Comparison of ENCODE assay signal across 23 cellular contexts in genomic region chr1:18328803-18329202, GRCh38.
DNase-seq lines count a peak whose midpoint lies in the region; ATAC-seq, FAIRE-seq and TF ChIP-seq lines count a peak whose summit lies in the region.
"Had no signal": no experiment of that assay in that cellular context is flagged by ENCODE, and none has a peak within 500 bp of the region (broad histone marks: within the 10 kb centered on the region; RNA-seq: fewer than 3 reads in every experiment).

No MANE protein-coding gene starts in this region.

- H2BK15ac ChIP-seq in H9 (ENCODE audit: low read depth, low read length) = no peak overlapping the region

- no peak overlapping the region for H2BK20ac ChIP-seq in H9 (ENCODE audit: low read depth, low read length, poor library complexity, severe bottlenecking)

- H3K36me3 Mint-ChIP-seq in H9 (ENCODE audit: insufficient read depth in 1 of 3, low read depth in 3 of 3) = no peaks in the 10 kb centered on the region
- no peaks in the 10 kb centered on the region for H3K36me3 Mint-ChIP-seq in endothelial cell (ENCODE audit: low read depth, unreplicated experiment)
- H3K36me3 Mint-ChIP-seq: CD4-positive, CD25-positive, alpha-beta regulatory T cell; CD8-positive, alpha-beta memory T cell had no signal

- H3K4me1 Mint-ChIP-seq in H9 = peaks cover 36 to 48% of the 10 kb centered on the region in 2 experiments
- H3K4me1 Mint-ChIP-seq in endothelial cell (ENCODE audit: unreplicated experiment) = peaks cover 14% of the 10 kb centered on the region
- H3K4me1 Mint-ChIP-seq: CD4-positive, CD25-positive, alpha-beta regulatory T cell; CD8-positive, alpha-beta memory T cell had no signal

- TF ChIP-seq CTCF in A673 (conservative IDR thresholded peaks at IDR 0.05; ENCODE audit: low read depth, low read length) (no peak), H9 (conservative IDR thresholded peaks at IDR 0.05) (no peak), SK-N-SH (IDR thresholded peaks at IDR 0.05) (no peak), endothelial cell (IDR thresholded peaks at IDR 0.05; ENCODE audit: unreplicated experiment) (no peak)

- no peak for TF ChIP-seq EP300 in SK-N-SH (IDR thresholded peaks at IDR 0.05; ENCODE audit: borderline replicate concordance in 1 of 2, low read depth in 1 of 2, low read length in 1 of 2)

- no peak for ATAC-seq in HG03175 (IDR thresholded peaks at IDR 0.05; ENCODE audit: unreplicated experiment)

- H3K27me3 Mint-ChIP-seq in H9 (ENCODE audit: low read depth) = peaks cover 6% of the 10 kb centered on the region
- no peaks in the 10 kb centered on the region for H3K27me3 Mint-ChIP-seq in endothelial cell (ENCODE audit: unreplicated experiment)
- H3K27me3 Mint-ChIP-seq: CD4-positive, CD25-positive, alpha-beta regulatory T cell had no signal

- no peaks in the 10 kb centered on the region for H4K20me1 ChIP-seq in H9 (ENCODE audit: control insufficient read depth, insufficient read depth, insufficient read length)
- H4K20me1 ChIP-seq in SK-N-SH (ENCODE audit: insufficient read depth) = no peaks in the 10 kb centered on the region

- no peak overlapping the region for H3K4me3 Mint-ChIP-seq in H9
- H3K4me3 Mint-ChIP-seq in endothelial cell (ENCODE audit: unreplicated experiment) = no peak overlapping the region
- H3K4me3 Mint-ChIP-seq: CD4-positive, CD25-positive, alpha-beta regulatory T cell; CD8-positive, alpha-beta memory T cell had no signal

- H3K4me1 ChIP-seq in A673 (ENCODE audit: insufficient read depth, low read length, poor library complexity, severe bottlenecking) (peaks cover 29% of the 10 kb centered on the region), H9 (ENCODE audit: insufficient read depth, low read length) (peaks cover 15% of the 10 kb centered on the region), SK-N-SH (ENCODE audit: control insufficient read depth in 1 of 2, insufficient read depth in 2 of 2, low read depth in 1 of 2, low read length in 1 of 2) (peaks cover 0 to 15% of the 10 kb centered on the region in 2 experiments; a peak in 1 of 4 replicates)
- H3K4me1 ChIP-seq: BE2C had no signal

- no peaks in the 10 kb centered on the region for H3F3A ChIP-seq in SK-N-SH (replicated peaks; ENCODE audit: insufficient read depth)

- FAIRE-seq in GM19239 (lab: Jason Lieb, UNC) = no peak
- FAIRE-seq: G401.6, GM12891, GM18507 had no signal

- no peak overlapping the region for H3K4ac ChIP-seq in H9 (ENCODE audit: low read depth, low read length)

- no peak overlapping the region for H2AFZ ChIP-seq in H9 (ENCODE audit: low read length)
- H2AFZ ChIP-seq in SK-N-SH (ENCODE audit: low read depth) = no peak overlapping the region

- peak overlapping the region; percentile 9 for H3K9ac ChIP-seq in H9 (ENCODE audit: extremely low read depth, insufficient read length, low read length)
- no peak overlapping the region for H3K9ac ChIP-seq in SK-N-SH

- H3T11ph ChIP-seq in H9 (ENCODE audit: low read length) = no peak overlapping the region

- no peak overlapping the region for H3K14ac ChIP-seq in H9 (ENCODE audit: insufficient read depth, low read length)

- no CpG with 5 or more reads among the region's 4 CpGs for WGBS in H9 (ENCODE audit: extremely low coverage, insufficient read length, low lambda C conversion rate)
- 20% methylated on average over 4 of the region's 4 CpGs for WGBS in SK-N-SH (ENCODE audit: low lambda C conversion rate)

- no peak overlapping the region for H4K5ac ChIP-seq in H9 (ENCODE audit: insufficient read length, low read depth, low read length)

- DNase-seq in A673 (ENCODE audit: low spot score) = peak; percentile 40
- no peak for DNase-seq in H9
- DNase-seq in SK-N-SH = peak; percentile 56
- DNase-seq in endothelial cell (ENCODE audit: low spot score) = no peak
- DNase-seq in NCI-H446 treated with DMSO at 0.1 percent for 48 hours (lab: John Stamatoyannopoulos, UW) = no peak
- DNase-seq in NCI-H2196 (lab: John Stamatoyannopoulos, UW; ENCODE audit: unreplicated experiment) = no peak
- no peak for DNase-seq in GM19239 (ENCODE audit: insufficient read length, low spot score)
- DNase-seq: 8988T; BE2C; CD4-positive, CD25-positive, alpha-beta regulatory T cell; CD8-positive, alpha-beta memory T cell; COR-L47; DMS 273 treated with DMSO at 0.1 percent for 48 hours; DMS53; DND-41; EL; GOT3; H7 had no signal

- intact Hi-C loops in A673 (cut with micrococcal nuclease; ENCODE audit: unreplicated experiment) = no loop called here

- H2BK120ac ChIP-seq in H9 (ENCODE audit: low read depth, low read length, poor library complexity, severe bottlenecking) = no peak overlapping the region

- BruUV-seq in A673 (replicated peaks; lab: Mats Ljungman, UMichigan) = no TSS peak

- no peaks in the 10 kb centered on the region for H3K9me3 ChIP-seq in A673 (ENCODE audit: low read depth, low read length, poor library complexity, severe bottlenecking)
- no peaks in the 10 kb centered on the region for H3K9me3 ChIP-seq in H9 (ENCODE audit: control insufficient read depth, low read depth, low read length)
- H3K9me3 ChIP-seq in SK-N-SH = no peaks in the 10 kb centered on the region; the same call in 1 of the 2 replicates
- H3K9me3 ChIP-seq: BE2C had no signal

- no peak overlapping the region for H2AK5ac ChIP-seq in H9 (ENCODE audit: insufficient read length, low read length)

- no peaks in the 10 kb centered on the region for H3K36me3 ChIP-seq in A673 (ENCODE audit: insufficient read depth, low read length, poor library complexity, severe bottlenecking)
- no peaks in the 10 kb centered on the region for H3K36me3 ChIP-seq in SK-N-SH (replicated peaks in 1 of 2; ENCODE audit: control insufficient read depth in 1 of 2, insufficient read depth in 2 of 2, low read length in 1 of 2)
- H3K36me3 ChIP-seq: BE2C had no signal

- H3K27ac Mint-ChIP-seq in H9 (no peak overlapping the region), endothelial cell (ENCODE audit: unreplicated experiment) (peak overlapping the region; percentile 20)
- H3K27ac Mint-ChIP-seq: CD8-positive, alpha-beta memory T cell had no signal

- no peak overlapping the region for H3K23ac ChIP-seq in H9 (ENCODE audit: insufficient read length, low read depth, low read length)

- H2BK5ac ChIP-seq in H9 (ENCODE audit: insufficient read length, low read length) = no peak overlapping the region

- TF ChIP-seq RAD21 in SK-N-SH (IDR thresholded peaks at IDR 0.05; ENCODE audit: low read length) = no peak

- POLR2A ChIA-PET in A673 (lab: Charles Lee; ENCODE audit: low non-redundant PET) (no interaction called here), SK-N-SH (lab: Yijun Ruan, JAX) (no interaction called here)

- no peak overlapping the region for H4K91ac ChIP-seq in H9 (ENCODE audit: insufficient read length, low read depth, low read length)

- H3K27ac ChIP-seq in A673 (ENCODE audit: low read depth, low read length, poor library complexity, severe bottlenecking) (peak overlapping the region; percentile 64), H9 (ENCODE audit: insufficient read length, low read depth, low read length) (no peak overlapping the region), SK-N-SH (ENCODE audit: low read depth in 2 of 2, low read length in 1 of 2) (no peak overlapping the region)
- H3K27ac ChIP-seq: HL-60 had no signal

- no peaks in the 10 kb centered on the region for H3K9me2 ChIP-seq in SK-N-SH

- no peak overlapping the region for H3K4me2 ChIP-seq in H9 (ENCODE audit: insufficient read depth, insufficient read length, low read length)
- H3K4me2 ChIP-seq in SK-N-SH = no peak overlapping the region

- no peaks in the 10 kb centered on the region for H3K79me2 ChIP-seq in H9 (ENCODE audit: insufficient read depth, low read length)
- H3K79me2 ChIP-seq in SK-N-SH (ENCODE audit: insufficient read depth) = no peaks in the 10 kb centered on the region

- H3K79me1 ChIP-seq in H9 (ENCODE audit: insufficient read depth, low read depth, low read length, poor library complexity, severe bottlenecking) = no peaks in the 10 kb centered on the region

- no peak overlapping the region for H4K8ac ChIP-seq in H9 (replicated peaks; ENCODE audit: insufficient read length, low read depth, low read length)

- no peak overlapping the region for H3K56ac ChIP-seq in H9 (ENCODE audit: insufficient read length, low read depth, low read length)

- H3K27me3 ChIP-seq in A673 (replicated peaks; ENCODE audit: insufficient read depth, low read depth, low read length, poor library complexity) = no peaks in the 10 kb centered on the region
- no peaks in the 10 kb centered on the region for H3K27me3 ChIP-seq in H9 (ENCODE audit: insufficient read depth, low read length)
- H3K27me3 ChIP-seq in SK-N-SH (ENCODE audit: insufficient read depth) = no peaks in the 10 kb centered on the region
- H3K27me3 ChIP-seq: BE2C had no signal

- H3K23me2 ChIP-seq in H9 (ENCODE audit: insufficient read length, low read depth, low read length, poor library complexity, severe bottlenecking) = no peaks in the 10 kb centered on the region

- CTCF ChIA-PET in A673 (lab: Charles Lee) (no interaction called here), SK-N-SH (lab: Yijun Ruan, JAX) (interaction anchor here (0.8 to 3.3 kb wide), 3 partner anchors 9 to 272 kb away, joined by 3 to 10 read pairs (median 5); no protein-coding TSS in a partner anchor)

- H3K4me3 ChIP-seq in A673 (ENCODE audit: low read depth, low read length, poor library complexity, severe bottlenecking) = no peak overlapping the region
- H3K4me3 ChIP-seq in SK-N-SH (ENCODE audit: low read depth in 2 of 2, low read length in 1 of 2) = no peak overlapping the region

- H3K9me3 Mint-ChIP-seq in H9 (no peaks in the 10 kb centered on the region), endothelial cell (ENCODE audit: unreplicated experiment) (no peaks in the 10 kb centered on the region)
- H3K9me3 Mint-ChIP-seq: CD4-positive, CD25-positive, alpha-beta regulatory T cell had no signal

- no peak overlapping the region for H3K18ac ChIP-seq in H9 (ENCODE audit: insufficient read length, low read depth, low read length)

- H2BK12ac ChIP-seq in H9 (ENCODE audit: insufficient read length, low read depth, low read length) = no peak overlapping the region

TF ChIP-seq in SK-N-SH, 30 proteins besides CTCF, POLR2A, EP300 and RAD21 (continues in another document):
- TF ChIP-seq NFIC (IDR thresholded peaks at IDR 0.05; ENCODE audit: borderline replicate concordance) = no peak
- no peak for TF ChIP-seq FOXJ3 (CRISPR knock-in tag; IDR thresholded peaks at IDR 0.05)
- no peak for TF ChIP-seq MEF2A (IDR thresholded peaks at IDR 0.05; ENCODE audit: borderline replicate concordance, low read depth)
- TF ChIP-seq RFX5 (IDR thresholded peaks at IDR 0.05; ENCODE audit: low read length) = no peak
- no peak for TF ChIP-seq USF1 (IDR thresholded peaks at IDR 0.05; ENCODE audit: borderline replicate concordance, low read depth)
- no peak for TF ChIP-seq FOSL2 (IDR thresholded peaks at IDR 0.05; ENCODE audit: borderline replicate concordance, low read depth)
- TF ChIP-seq CHD2 (IDR thresholded peaks at IDR 0.05; ENCODE audit: low read length, partially characterized antibody) = no peak

Comparison
In these comparisons a context has a peak if more than half of its experiments do, and no peak if none do; other contexts are left out.
1. DNase-seq: peak in A673 (single experiment) and SK-N-SH (single experiment); none in H9 (single experiment), endothelial cell (single experiment), NCI-H446 treated with DMSO at 0.1 percent for 48 hours (single experiment), NCI-H2196 (single experiment) and GM19239 (single experiment).